ENCODE assay signal across 8 cellular contexts in the genomic region with DNA sequence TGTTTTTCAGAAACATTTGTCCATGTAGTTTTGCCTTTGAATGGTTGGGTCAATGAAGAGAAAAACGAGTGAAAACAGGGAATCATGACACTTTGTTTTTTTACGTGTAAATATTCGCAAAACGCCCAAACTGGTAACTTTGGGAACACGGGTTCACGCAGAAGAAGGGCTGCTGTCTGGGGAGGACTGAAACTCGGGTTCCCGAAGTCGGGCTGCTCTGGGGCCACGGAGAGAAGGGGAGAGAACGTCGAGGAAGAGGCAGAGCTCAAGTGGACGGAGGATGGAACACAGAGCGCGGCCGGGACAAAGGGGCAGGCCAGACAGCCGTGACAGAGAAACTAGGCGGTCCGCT. TPM values are rescaled to one million over a fixed set of nuclear protein-coding genes. Genes with fewer than 3 reads are reported as not detected.
DNase-seq lines count a peak whose midpoint lies in the region; ATAC-seq, FAIRE-seq and TF ChIP-seq lines count a peak whose summit lies in the region.

No MANE protein-coding gene starts in this region.

- WGBS in K562 (ENCODE audit: insufficient coverage, low coverage, missing lambda C conversion rate) = under 1% methylated on average over 19 of the region's 19 CpGs

- H3K4me1 ChIP-seq in K562 (replicated peaks in 1 of 2; ENCODE audit: control insufficient read depth in 2 of 2, insufficient read depth in 2 of 2, low read length in 2 of 2) (peaks cover 0 to 7% of the 10 kb centered on the region in 2 experiments; a peak in 3 of 5 replicates), left lung (peaks cover 4 to 15% of the 10 kb centered on the region in 2 donors)

- POLR2A ChIA-PET in K562 (lab: Yijun Ruan, JAX) = interaction anchor here (0.8 to 2.8 kb wide), 6 partner anchors 11 to 294 kb away, joined by 3 to 21 read pairs (median 5); no protein-coding TSS in a partner anchor

- no peaks in the 10 kb centered on the region for H3K36me3 ChIP-seq in KOPT-K1 (ENCODE audit: insufficient read depth, low read length)
- H3K36me3 ChIP-seq in K562 (ENCODE audit: control insufficient read depth, insufficient read depth, low read length) = peaks cover 4% of the 10 kb centered on the region; the same call in 2 of the 3 replicates
- H3K36me3 ChIP-seq in left lung = no peaks in the 10 kb centered on the region

- DNase-seq in DMS53 treated with DMSO at 0.1 percent for 48 hours (lab: John Stamatoyannopoulos, UW; ENCODE audit: unreplicated experiment) (peak; percentile 88), K562 (ENCODE audit: extremely low read depth in 1 of 4, low spot score in 3 of 4) (no peak), left lung (peak; percentile 79 to 93), superior temporal gyrus (ENCODE audit: extremely low spot score) (peak; percentile 37), NCI-H2171 (lab: John Stamatoyannopoulos, UW) (no peak)
- DNase-seq in stimulated activated CD4-positive, alpha-beta T cell treated with anti-CD3 and anti-CD28 coated beads, Interleukin-12 subunit alpha, Interleukin-12 subunit beta, amount 100 ng/mL, for 4 hours = no peak

- H3K27ac ChIP-seq in KOPT-K1 (ENCODE audit: low read depth, low read length, poor library complexity, severe bottlenecking) = peak overlapping the region; percentile 66
- peak overlapping the region; percentile 96 for H3K27ac ChIP-seq in K562 (ENCODE audit: extremely low read depth, low read depth, low read length)
- peak overlapping the region; percentile 97 for H3K27ac ChIP-seq in left lung

- H3K4me3 ChIP-seq in K562 = peak overlapping the region; percentile 58
- peak overlapping the region; percentile 66 to 70 for H3K4me3 ChIP-seq in left lung

- no peak for TF ChIP-seq RAD21 in K562 (CRISPR knock-in tag; conservative IDR thresholded peaks at IDR 0.05 in 1 of 2, IDR thresholded peaks at IDR 0.05 in 1 of 2)

- peak; percentile 15 for FAIRE-seq in K562 (lab: Jason Lieb, UNC)

- intact Hi-C loops in K562 (cut with micrococcal nuclease) (loop anchor here (5.0 to 10.0 kb wide), 3 partner anchors 43 to 92 kb away; a partner anchor contains a TSS), left lung (cut with DNase I) (no loop called here)

- H3K4me2 ChIP-seq in K562 (ENCODE audit: insufficient read depth, low read length) = peak overlapping the region; percentile 91

- no peaks in the 10 kb centered on the region for H3K27me3 ChIP-seq in K562 (ENCODE audit: control insufficient read depth in 2 of 2, insufficient read depth in 2 of 2, low read length in 2 of 2)
- H3K27me3 ChIP-seq in left lung = no peaks in the 10 kb centered on the region

- CTCF ChIA-PET in K562 (lab: Yijun Ruan, JAX; ENCODE audit: low intra/inter-chr PET ratio) = no interaction called here

- H3K9ac ChIP-seq in K562 (ENCODE audit: insufficient read depth in 1 of 2, low read depth in 2 of 2, low read length in 2 of 2) = peak overlapping the region; percentile 86 to 98

- TF ChIP-seq CTCF in K562 (IDR thresholded peaks at IDR 0.05 in 2 of 3, conservative IDR thresholded peaks at IDR 0.05 in 1 of 3; ENCODE audit: insufficient read depth in 2 of 3, low read depth in 1 of 3, low read length in 3 of 3) (no peak), left lung (IDR thresholded peaks at IDR 0.05) (no peak)

- ATAC-seq in GM21390 (IDR thresholded peaks at IDR 0.05; ENCODE audit: unreplicated experiment) (peak; percentile 37), K562 (peak; percentile 76), left lung (peak; percentile 70)

- in situ Hi-C loops in K562 (cut with MboI) = no loop called here

- no peaks in the 10 kb centered on the region for H3K9me1 ChIP-seq in K562 (ENCODE audit: control insufficient read depth, insufficient read depth, low read length)

- 0 out of 2 replicates have a peak, but pooled peaks have one; percentile 66 for TF ChIP-seq POLR2A in K562 (conservative IDR thresholded peaks at IDR 0.05)

- BruUV-seq in K562 (replicated peaks; lab: Mats Ljungman, UMichigan) = no TSS peak

- no peaks in the 10 kb centered on the region for H4K20me1 ChIP-seq in K562 (replicated peaks; ENCODE audit: control insufficient read depth, insufficient read depth, low read length)

- no peak for TF ChIP-seq EP300 in K562 (IDR thresholded peaks at IDR 0.05; ENCODE audit: low read length)

- H3K9me3 ChIP-seq in KOPT-K1 (ENCODE audit: insufficient read depth, low read length, poor library complexity, severe bottlenecking) (peaks cover 15% of the 10 kb centered on the region), K562 (replicated peaks; ENCODE audit: control insufficient read depth, insufficient read depth, low read depth, low read length) (no peaks in the 10 kb centered on the region), left lung (no peaks in the 10 kb centered on the region)

- H2AFZ ChIP-seq in K562 (ENCODE audit: low read depth, low read length) = peak overlapping the region; percentile 95

- peaks cover 14% of the 10 kb centered on the region; the same call in 2 of the 3 replicates for H3K79me2 ChIP-seq in K562 (ENCODE audit: control insufficient read depth, insufficient read depth, low read length)

TF ChIP-seq in K562, 482 proteins besides CTCF, POLR2A, EP300 and RAD21 (continues in another document):
- TF ChIP-seq MYC (IDR thresholded peaks at IDR 0.05; ENCODE audit: low read depth, low read length) = no peak
- 0 out of 2 replicates have a peak, but pooled peaks have one; percentile 40 for TF ChIP-seq MYC (CRISPR knock-in tag; IDR thresholded peaks at IDR 0.05; ENCODE audit: borderline replicate concordance, low read depth)
- no peak for TF ChIP-seq RFX5 (IDR thresholded peaks at IDR 0.05; ENCODE audit: low read depth, low read length)
- TF ChIP-seq NFRKB (IDR thresholded peaks at IDR 0.05; ENCODE audit: low read depth) = peak; percentile 69; the same call in 1 of the 2 replicates
- TF ChIP-seq MIER1 (IDR thresholded peaks at IDR 0.05; ENCODE audit: low read depth) = 0 out of 2 replicates have a peak, but pooled peaks have one; percentile 21
- TF ChIP-seq, protein P1, sequence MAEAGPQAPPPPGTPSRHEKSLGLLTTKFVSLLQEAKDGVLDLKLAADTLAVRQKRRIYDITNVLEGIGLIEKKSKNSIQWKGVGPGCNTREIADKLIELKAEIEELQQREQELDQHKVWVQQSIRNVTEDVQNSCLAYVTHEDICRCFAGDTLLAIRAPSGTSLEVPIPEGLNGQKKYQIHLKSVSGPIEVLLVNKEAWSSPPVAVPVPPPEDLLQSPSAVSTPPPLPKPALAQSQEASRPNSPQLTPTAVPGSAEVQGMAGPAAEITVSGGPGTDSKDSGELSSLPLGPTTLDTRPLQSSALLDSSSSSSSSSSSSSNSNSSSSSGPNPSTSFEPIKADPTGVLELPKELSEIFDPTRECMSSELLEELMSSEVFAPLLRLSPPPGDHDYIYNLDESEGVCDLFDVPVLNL (CRISPR knock-in tag; IDR thresholded peaks at IDR 0.05; ENCODE audit: low read depth) = no peak
- TF ChIP-seq DDX20 (tag; IDR thresholded peaks at IDR 0.05; ENCODE audit: low read depth) = no peak
- TF ChIP-seq NCOA4 (IDR thresholded peaks at IDR 0.05; ENCODE audit: partially characterized antibody) = no peak
- no peak for TF ChIP-seq IFI16 (CRISPR knock-in tag; IDR thresholded peaks at IDR 0.05)
- TF ChIP-seq ZNF232 (CRISPR knock-in tag; IDR thresholded peaks at IDR 0.05) = no peak

RNA-seq across cellular contexts. Expression of a gene that starts 0.5 kb away (rescaled TPM):
- 4.1 and 11.4 TPM in 2 replicates for total RNA-seq in K562 (2011; cell fraction: chromatin; rRNA removed; ENCODE audit: low replicate concordance)
- 4.2 and 5.7 TPM in 2 replicates for total RNA-seq in K562 (2011; cell fraction: nucleolus; rRNA removed)
- total RNA-seq in K562 (2011; cell fraction: nucleoplasm; rRNA removed) = 7.0 and 7.2 TPM in 2 replicates
- total RNA-seq in K562 (2014; rRNA removed) = 11.2 and 12.3 TPM in 2 replicates
- total RNA-seq in K562 (2014; rRNA removed; fragmentation: Illumina TruSeq; extraction: Trizol) = 20.2 and 21.1 TPM in 2 replicates
- 21.5 and 22.6 TPM in 2 replicates for total RNA-seq in K562 (2015; rRNA removed; fragmentation: Illumina TruSeq; extraction: Trizol)
- total RNA-seq in K562 (2021) = 11.8 and 16.1 TPM in 2 replicates
- polyA plus RNA-seq in K562 (2011; rRNA removed) = 15.0 and 19.8 TPM in 2 replicates
- polyA plus RNA-seq in K562 (2011; cell fraction: cytosol; rRNA removed) = 4.4 and 7.5 TPM in 2 replicates
- 3.9 and 5.7 TPM in 2 replicates for polyA plus RNA-seq in K562 (2011; cell fraction: nucleus; rRNA removed)
- 10.6 and 13.6 TPM in 2 replicates for polyA plus RNA-seq in K562 (2012)
- polyA plus RNA-seq in K562 (2014; fragmentation: Illumina TruSeq; extraction: Trizol) = 15.4 and 15.5 TPM in 2 replicates
- polyA plus RNA-seq in K562 (2014; fragmentation: Nextera tagmentation; extraction: Ambion mirVana) = 10 to 100 TPM; 26.1 to 32.6 TPM
- 10.8 and 13.0 TPM in 2 replicates for polyA plus RNA-seq in K562 (2014; rRNA removed)
- 10.6 and 14.0 TPM in 2 replicates for polyA minus RNA-seq in K562 (2011; rRNA and poly(A)+ RNA removed)
- 4.4 and 11.8 TPM in 2 replicates for polyA minus RNA-seq in K562 (2011; cell fraction: cytosol; rRNA and poly(A)+ RNA removed)
- polyA minus RNA-seq in K562 (2011; cell fraction: nucleus; rRNA and poly(A)+ RNA removed) = 2.6 and 6.6 TPM in 2 replicates
- 10 to 100 TPM in 1 of 2 donors, 1 to 10 TPM in 1; 5.2 to 11.3 TPM for total RNA-seq in left lung

RNA-seq across cellular contexts. Expression of a gene that starts 43.0 kb away (rescaled TPM):
- 9.0 and 26.4 TPM in 2 replicates for total RNA-seq in K562 (2011; cell fraction: chromatin; rRNA removed; ENCODE audit: low replicate concordance)
- total RNA-seq in K562 (2011; cell fraction: nucleolus; rRNA removed) = 2.8 and 3.9 TPM in 2 replicates
- total RNA-seq in K562 (2011; cell fraction: nucleoplasm; rRNA removed) = 9.2 TPM in 2 replicates
- total RNA-seq in K562 (2014; rRNA removed) (8.5 and 8.9 TPM in 2 replicates), K562 (2014; rRNA removed; fragmentation: Illumina TruSeq; extraction: Trizol) (29.3 and 37.5 TPM in 2 replicates), K562 (2015; rRNA removed; fragmentation: Illumina TruSeq; extraction: Trizol) (20.1 and 23.1 TPM in 2 replicates), K562 (2021) (17.8 and 18.3 TPM in 2 replicates), left lung (10 to 100 TPM; 16.6 to 18.5 TPM)
- polyA plus RNA-seq in K562 (2011; rRNA removed) (12.8 and 16.7 TPM in 2 replicates), K562 (2014; fragmentation: Illumina TruSeq; extraction: Trizol) (13.0 and 20.2 TPM in 2 replicates), K562 (2014; fragmentation: Nextera tagmentation; extraction: Ambion mirVana) (1 to 10 TPM; 4.1 to 6.2 TPM), K562 (2014; rRNA removed) (7.5 and 10.0 TPM in 2 replicates)
- polyA plus RNA-seq in K562 (2011; cell fraction: cytosol; rRNA removed) = 4.1 and 7.8 TPM in 2 replicates
- polyA plus RNA-seq in K562 (2011; cell fraction: nucleus; rRNA removed) = 20.0 and 20.8 TPM in 2 replicates
- polyA plus RNA-seq in K562 (2012) = 7.7 and 8.6 TPM in 2 replicates
- 42.0 and 42.2 TPM in 2 replicates for polyA minus RNA-seq in K562 (2011; rRNA and poly(A)+ RNA removed)
- 10.2 and 15.1 TPM in 2 replicates for polyA minus RNA-seq in K562 (2011; cell fraction: cytosol; rRNA and poly(A)+ RNA removed)
- 7.8 and 16.9 TPM in 2 replicates for polyA minus RNA-seq in K562 (2011; cell fraction: nucleus; rRNA and poly(A)+ RNA removed)

Comparison
In these comparisons a context has a peak if more than half of its experiments do, and no peak if none do; other contexts are left out.
1. DNase-seq: peak in DMS53 treated with DMSO at 0.1 percent for 48 hours (single experiment), left lung (2 of 2) and superior temporal gyrus (single experiment); none in K562 (0 of 4), stimulated activated CD4-positive, alpha-beta T cell treated with anti-CD3 and anti-CD28 coated beads, Interleukin-12 subunit alpha, Interleukin-12 subunit beta, amount 100 ng/mL, for 4 hours (single experiment) and NCI-H2171 (single experiment).
2. Peak in every context shown above with its lines, with median percentiles within 50 percentile points of each other: ATAC-seq and H3K27ac ChIP-seq.